In genomic region chr1:120850531-120851421, GRCh38 we compare ENCODE assay signal across 8 cellular contexts. TPM values are rescaled to one million over a fixed set of nuclear protein-coding genes. Genes with fewer than 3 reads are reported as not detected.
A peak's percentile ranks its signal among the peaks of the same experiment; 100 is the strongest.
DNase-seq lines count a peak whose midpoint lies in the region; ATAC-seq, FAIRE-seq and TF ChIP-seq lines count a peak whose summit lies in the region.
"Not testable (repeated sequence)": the region's sequence is repeated elsewhere in the genome, so short reads cannot be mapped to it uniquely, and the experiment has no call there.

No MANE protein-coding gene starts in this region.

- H2AFZ ChIP-seq in smooth muscle cell (ENCODE audit: low read depth) = peak overlapping the region; percentile 99

- TF ChIP-seq CTCF in AG09309 (IDR thresholded peaks at IDR 0.05; ENCODE audit: control insufficient read depth, insufficient read depth, low read depth, low read length, missing control alignments); bronchial epithelial cell (IDR thresholded peaks at IDR 0.05; ENCODE audit: insufficient read depth, low read length, severe bottlenecking); smooth muscle cell (IDR thresholded peaks at IDR 0.05; ENCODE audit: borderline replicate concordance, insufficient read depth, poor library complexity, severe bottlenecking): not testable (repeated sequence)

- not testable (repeated sequence) for H3K9me3 ChIP-seq in smooth muscle cell (replicated peaks; ENCODE audit: low read depth)

- peak overlapping the region; percentile 89 for H3K4me2 ChIP-seq in smooth muscle cell

- H3K4me1 ChIP-seq in smooth muscle cell (ENCODE audit: low read depth) = not testable (repeated sequence)

- H3F3A ChIP-seq in smooth muscle cell (ENCODE audit: low read depth) = not testable (repeated sequence)

- not testable (repeated sequence) for H3K79me2 ChIP-seq in smooth muscle cell (ENCODE audit: low read depth)

- DNase-seq in AG09309 (ENCODE audit: low read depth) = peak; percentile 73
- DNase-seq in NCI-H510A (lab: John Stamatoyannopoulos, UW) = peak; percentile 76
- peak; percentile 67 for DNase-seq in activated CD4-positive, CD25-positive, alpha-beta regulatory T cell treated with anti-CD3 and anti-CD28 coated beads, Interleukin-2, amount 50 U/mL, for 16 hours (ENCODE audit: low read depth, low spot score)
- peak; percentile 93 for DNase-seq in bronchial epithelial cell (ENCODE audit: low read depth)
- peak; percentile 98 for DNase-seq in islet precursor cell
- DNase-seq in smooth muscle cell (lab: John Stamatoyannopoulos, UW; ENCODE audit: unreplicated experiment) = not testable (repeated sequence)

- H3K9ac ChIP-seq in smooth muscle cell (ENCODE audit: low read depth) = peak overlapping the region; percentile 83

- ATAC-seq in GM18907 (IDR thresholded peaks at IDR 0.05; ENCODE audit: unreplicated experiment) = peak; percentile 62
- peak; percentile 82 for ATAC-seq in HG03442 (IDR thresholded peaks at IDR 0.05; ENCODE audit: unreplicated experiment)

- H3K27ac ChIP-seq in smooth muscle cell (ENCODE audit: low read depth) = peak overlapping the region; percentile 93

- FAIRE-seq in bronchial epithelial cell (lab: Jason Lieb, UNC) = not testable (repeated sequence)

- H4K20me1 ChIP-seq in smooth muscle cell (ENCODE audit: low read depth) = not testable (repeated sequence)

- H3K36me3 ChIP-seq in bronchial epithelial cell (ENCODE audit: control insufficient read depth, insufficient read depth, low read length); smooth muscle cell (ENCODE audit: low read depth): not testable (repeated sequence)

- H3K4me3 ChIP-seq in AG09309 (ENCODE audit: control insufficient read depth, low read depth, low read length) = peak overlapping the region; percentile 35
- peak overlapping the region; percentile 32 for H3K4me3 ChIP-seq in bronchial epithelial cell (ENCODE audit: low read depth, low read length)
- peak overlapping the region; percentile 61 for H3K4me3 ChIP-seq in smooth muscle cell

- H3K27me3 ChIP-seq in bronchial epithelial cell (ENCODE audit: control insufficient read depth, insufficient read depth, low read length); smooth muscle cell (ENCODE audit: low read depth): not testable (repeated sequence)

- WGBS in smooth muscle cell (ENCODE audit: low lambda C conversion rate) = under 1% methylated on average over 45 of the region's 50 CpGs

RNA-seq across cellular contexts. Expression of gene PPIAL4A, which starts 38.8 kb away (rescaled TPM):
- total RNA-seq in bronchial epithelial cell = not detected in 2 replicates
- total RNA-seq in smooth muscle cell = not detected in 2 replicates
- polyA plus RNA-seq in smooth muscle cell = not detected in 2 replicates
